In genomic region chr19:10194500-10195198, GRCh38 we compare ENCODE assay signal across 8 cellular contexts. TPM values are rescaled to one million over a fixed set of nuclear protein-coding genes. Genes with fewer than 3 reads are reported as not detected.
DNase-seq lines count a peak whose midpoint lies in the region; ATAC-seq, FAIRE-seq and TF ChIP-seq lines count a peak whose summit lies in the region.

Gene DNMT1 (minus strand): TSS chr19:10194953. CDS start chr19:10194899, 54 bp downstream.

- H3K36me3 Mint-ChIP-seq in activated CD4-positive, alpha-beta T cell treated with anti-CD3 and anti-CD28 coated beads, Interleukin-2, amount 10 ng/mL, durations not matched to agents 7 days and 5 days (ENCODE audit: low read depth), result peaks cover 31% of the 10 kb centered on the region

- H3K4me1 ChIP-seq in BE2C, result no peaks in the 10 kb centered on the region

- FAIRE-seq in GM19239 (lab: Jason Lieb, UNC), result peak; percentile 95

- no peaks in the 10 kb centered on the region for H3K9me3 ChIP-seq in BE2C

- H3K4me1 Mint-ChIP-seq in activated CD4-positive, alpha-beta T cell treated with anti-CD3 and anti-CD28 coated beads, Interleukin-2, amount 10 ng/mL, durations not matched to agents 7 days and 5 days, result peaks cover 50% of the 10 kb centered on the region

- POLR2A ChIA-PET in activated CD4-positive, alpha-beta T cell treated with anti-CD3 and anti-CD28 coated beads, Interleukin-2, amount 10 ng/mL, durations not matched to agents 7 days and 5 days (lab: Charles Lee), result interaction anchor here (0.5 to 1.2 kb wide), 3 partner anchors 77 to 1187 kb away, joined by 3 to 4 read pairs (median 3); partner anchors contain the start of gene ICAM1

- peak within 1 kb of the TSS; percentile 55 to 89 for H3K27ac ChIP-seq in coronary artery

- peak within 1 kb of the TSS; percentile 84 for H3K4me3 Mint-ChIP-seq in activated CD4-positive, alpha-beta T cell treated with anti-CD3 and anti-CD28 coated beads, Interleukin-2, amount 10 ng/mL, durations not matched to agents 7 days and 5 days

- H3K27ac Mint-ChIP-seq in activated CD4-positive, alpha-beta T cell treated with anti-CD3 and anti-CD28 coated beads, Interleukin-2, amount 10 ng/mL, durations not matched to agents 7 days and 5 days, result peak within 1 kb of the TSS; percentile 90

- no peaks in the 10 kb centered on the region for H3K27me3 ChIP-seq in BE2C

- H3K4me3 ChIP-seq in BE2C (ENCODE audit: low read depth, low read length) (peak within 1 kb of the TSS; percentile 95), coronary artery (peak within 1 kb of the TSS; percentile 85)

- ATAC-seq in HG03460 (IDR thresholded peaks at IDR 0.05; ENCODE audit: unreplicated experiment), result peak; percentile 80

- TF ChIP-seq CTCF in BE2C (IDR thresholded peaks at IDR 0.05; ENCODE audit: low read depth, low read length) (no peak), coronary artery (IDR thresholded peaks at IDR 0.05) (no peak)

- H3K27me3 Mint-ChIP-seq in activated CD4-positive, alpha-beta T cell treated with anti-CD3 and anti-CD28 coated beads, Interleukin-2, amount 10 ng/mL, durations not matched to agents 7 days and 5 days, result no peaks in the 10 kb centered on the region

- H3K9me3 Mint-ChIP-seq in activated CD4-positive, alpha-beta T cell treated with anti-CD3 and anti-CD28 coated beads, Interleukin-2, amount 10 ng/mL, durations not matched to agents 7 days and 5 days, result no peaks in the 10 kb centered on the region

- CTCF ChIA-PET in activated CD4-positive, alpha-beta T cell treated with anti-CD3 and anti-CD28 coated beads, Interleukin-2, amount 10 ng/mL, durations not matched to agents 7 days and 5 days (lab: Charles Lee), result interaction anchor here (0.6 to 3.2 kb wide), 3 partner anchors 9 to 452 kb away, joined by 3 to 9 read pairs (median 4); no protein-coding TSS in a partner anchor

- DNase-seq in BE2C (peak; percentile 98), GM19239 (ENCODE audit: insufficient read length, low spot score) (peak; percentile 95), NCI-H69 (lab: John Stamatoyannopoulos, UW) (peak; percentile 98), coronary artery (ENCODE audit: low spot score) (peak; percentile 93), left kidney (ENCODE audit: low read depth, low spot score) (peak; percentile 99)
- DNase-seq in activated CD4-positive, alpha-beta T cell treated with anti-CD3 and anti-CD28 coated beads, Interleukin-2, amount 10 ng/mL, durations not matched to agents 7 days and 5 days, result peak; percentile 98
- DNase-seq in stimulated activated CD4-positive, alpha-beta T cell treated with anti-CD3 and anti-CD28 coated beads, Interleukin-1b, Interleukin-23, amount 100 ng/mL, for 48 hours, result peak; percentile 99

- peaks cover 29% of the 10 kb centered on the region for H3K36me3 ChIP-seq in BE2C

RNA-seq across cellular contexts. Expression of gene DNMT1, which starts in this region (rescaled TPM):
- polyA plus RNA-seq in BE2C (2012; ENCODE audit: insufficient read depth, insufficient read length, low read depth), result 151 TPM
- total RNA-seq in activated CD4-positive, alpha-beta T cell treated with anti-CD3 and anti-CD28 coated beads, Interleukin-2, amount 10 ng/mL, durations not matched to agents 7 days and 5 days, result 100 to 1,000 TPM; 375 to 404 TPM

Comparison
In these comparisons a context has a peak if more than half of its experiments do, and no peak if none do; other contexts are left out.
1. Peak in every context shown above with its lines: DNase-seq, ATAC-seq, H3K4me3 ChIP-seq and H3K27ac ChIP-seq.